ENCODE assay signal across 1 cellular context in the genomic region with DNA sequence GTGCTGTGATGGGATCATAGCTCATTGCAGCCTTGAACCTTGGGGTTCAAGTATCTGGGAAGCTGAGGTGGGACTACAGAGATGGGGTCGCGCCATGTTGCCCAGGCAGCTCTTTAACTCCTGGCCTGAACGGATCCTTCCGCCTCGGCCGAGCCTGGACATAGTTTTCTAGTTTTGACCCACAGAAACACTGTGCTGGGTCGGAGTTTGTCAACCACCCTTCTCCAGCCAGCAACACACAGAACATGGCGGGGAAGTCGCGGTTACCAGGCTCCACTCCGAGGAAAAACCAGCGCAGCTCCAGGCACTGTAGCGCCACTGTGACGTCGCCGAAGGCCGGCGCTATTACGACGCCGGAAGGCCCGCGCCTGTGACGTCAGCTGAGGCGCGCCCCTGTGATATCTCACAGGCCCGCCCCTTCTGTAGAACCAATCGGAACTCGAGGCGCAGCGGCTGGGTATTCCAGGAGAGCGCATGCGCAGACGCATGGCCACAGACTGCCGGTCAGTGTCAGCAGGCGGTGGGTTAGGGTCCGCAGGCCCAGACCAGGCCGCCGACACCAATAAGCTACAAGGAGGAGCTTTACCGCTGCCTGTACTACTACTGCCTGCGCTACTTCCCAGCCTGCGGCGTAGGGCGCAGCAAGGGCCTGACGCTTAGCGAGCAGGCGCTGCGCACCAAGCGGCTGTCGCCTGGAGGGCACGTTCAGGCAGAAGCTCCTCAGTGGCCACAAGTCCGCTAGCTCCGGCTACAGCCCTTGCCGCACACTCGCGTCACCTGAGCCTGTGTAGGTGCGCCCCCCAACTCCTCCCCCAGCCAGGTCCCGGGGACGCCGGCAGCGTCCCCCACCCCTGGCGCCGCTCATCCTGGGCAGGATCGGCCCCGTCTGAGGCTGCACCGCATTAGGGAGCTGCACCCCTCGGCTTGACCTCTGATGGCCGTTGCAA.
TF ChIP-seq lines count a peak whose summit lies in the region.

No MANE protein-coding gene starts in this region.

TF ChIP-seq in K562, 482 proteins besides CTCF, POLR2A, EP300 and RAD21 (continued from another document and continues in another):
- TF ChIP-seq, protein P1, sequence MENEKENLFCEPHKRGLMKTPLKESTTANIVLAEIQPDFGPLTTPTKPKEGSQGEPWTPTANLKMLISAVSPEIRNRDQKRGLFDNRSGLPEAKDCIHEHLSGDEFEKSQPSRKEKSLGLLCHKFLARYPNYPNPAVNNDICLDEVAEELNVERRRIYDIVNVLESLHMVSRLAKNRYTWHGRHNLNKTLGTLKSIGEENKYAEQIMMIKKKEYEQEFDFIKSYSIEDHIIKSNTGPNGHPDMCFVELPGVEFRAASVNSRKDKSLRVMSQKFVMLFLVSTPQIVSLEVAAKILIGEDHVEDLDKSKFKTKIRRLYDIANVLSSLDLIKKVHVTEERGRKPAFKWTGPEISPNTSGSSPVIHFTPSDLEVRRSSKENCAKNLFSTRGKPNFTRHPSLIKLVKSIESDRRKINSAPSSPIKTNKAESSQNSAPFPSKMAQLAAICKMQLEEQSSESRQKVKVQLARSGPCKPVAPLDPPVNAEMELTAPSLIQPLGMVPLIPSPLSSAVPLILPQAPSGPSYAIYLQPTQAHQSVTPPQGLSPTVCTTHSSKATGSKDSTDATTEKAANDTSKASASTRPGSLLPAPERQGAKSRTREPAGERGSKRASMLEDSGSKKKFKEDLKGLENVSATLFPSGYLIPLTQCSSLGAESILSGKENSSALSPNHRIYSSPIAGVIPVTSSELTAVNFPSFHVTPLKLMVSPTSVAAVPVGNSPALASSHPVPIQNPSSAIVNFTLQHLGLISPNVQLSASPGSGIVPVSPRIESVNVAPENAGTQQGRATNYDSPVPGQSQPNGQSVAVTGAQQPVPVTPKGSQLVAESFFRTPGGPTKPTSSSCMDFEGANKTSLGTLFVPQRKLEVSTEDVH (IDR thresholded peaks at IDR 0.05; ENCODE audit: low read depth, partially characterized antibody), result peak; percentile 91
- no peak for TF ChIP-seq PCBP1 (IDR thresholded peaks at IDR 0.05; ENCODE audit: low read depth, low read length, poor library complexity, severe bottlenecking)
- TF ChIP-seq ARNT (IDR thresholded peaks at IDR 0.05), result no peak; a peak in 1 of 4 replicates
- TF ChIP-seq MEIS2 (IDR thresholded peaks at IDR 0.05; ENCODE audit: partially characterized antibody), result peak; percentile 82
- no peak for TF ChIP-seq IFI16 (CRISPR knock-in tag; IDR thresholded peaks at IDR 0.05)
- TF ChIP-seq, protein P2, sequence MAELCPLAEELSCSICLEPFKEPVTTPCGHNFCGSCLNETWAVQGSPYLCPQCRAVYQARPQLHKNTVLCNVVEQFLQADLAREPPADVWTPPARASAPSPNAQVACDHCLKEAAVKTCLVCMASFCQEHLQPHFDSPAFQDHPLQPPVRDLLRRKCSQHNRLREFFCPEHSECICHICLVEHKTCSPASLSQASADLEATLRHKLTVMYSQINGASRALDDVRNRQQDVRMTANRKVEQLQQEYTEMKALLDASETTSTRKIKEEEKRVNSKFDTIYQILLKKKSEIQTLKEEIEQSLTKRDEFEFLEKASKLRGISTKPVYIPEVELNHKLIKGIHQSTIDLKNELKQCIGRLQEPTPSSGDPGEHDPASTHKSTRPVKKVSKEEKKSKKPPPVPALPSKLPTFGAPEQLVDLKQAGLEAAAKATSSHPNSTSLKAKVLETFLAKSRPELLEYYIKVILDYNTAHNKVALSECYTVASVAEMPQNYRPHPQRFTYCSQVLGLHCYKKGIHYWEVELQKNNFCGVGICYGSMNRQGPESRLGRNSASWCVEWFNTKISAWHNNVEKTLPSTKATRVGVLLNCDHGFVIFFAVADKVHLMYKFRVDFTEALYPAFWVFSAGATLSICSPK (IDR thresholded peaks at IDR 0.05; ENCODE audit: borderline replicate concordance), result no peak
- no peak for TF ChIP-seq CUX1 (CRISPR knock-in tag; IDR thresholded peaks at IDR 0.05)
- peak; percentile 86 for TF ChIP-seq CTBP1 (IDR thresholded peaks at IDR 0.05; ENCODE audit: borderline replicate concordance)
- TF ChIP-seq MNT (conservative IDR thresholded peaks at IDR 0.05), result peak; percentile 68 to 78
- peak; percentile 96 for TF ChIP-seq POLR2G (IDR thresholded peaks at IDR 0.05; ENCODE audit: low read depth, low read length)
- peak; percentile 13; the same call in 1 of the 2 replicates for TF ChIP-seq CBX5 (IDR thresholded peaks at IDR 0.05; ENCODE audit: borderline replicate concordance, low read depth)
- no peak; the same call in 1 of the 2 replicates for TF ChIP-seq RFX1 (IDR thresholded peaks at IDR 0.05)
- TF ChIP-seq TCF7L2 (IDR thresholded peaks at IDR 0.05; ENCODE audit: low read depth, low read length), result no peak
- no peak for TF ChIP-seq TAL1 (IDR thresholded peaks at IDR 0.05)
- TF ChIP-seq, protein P3, sequence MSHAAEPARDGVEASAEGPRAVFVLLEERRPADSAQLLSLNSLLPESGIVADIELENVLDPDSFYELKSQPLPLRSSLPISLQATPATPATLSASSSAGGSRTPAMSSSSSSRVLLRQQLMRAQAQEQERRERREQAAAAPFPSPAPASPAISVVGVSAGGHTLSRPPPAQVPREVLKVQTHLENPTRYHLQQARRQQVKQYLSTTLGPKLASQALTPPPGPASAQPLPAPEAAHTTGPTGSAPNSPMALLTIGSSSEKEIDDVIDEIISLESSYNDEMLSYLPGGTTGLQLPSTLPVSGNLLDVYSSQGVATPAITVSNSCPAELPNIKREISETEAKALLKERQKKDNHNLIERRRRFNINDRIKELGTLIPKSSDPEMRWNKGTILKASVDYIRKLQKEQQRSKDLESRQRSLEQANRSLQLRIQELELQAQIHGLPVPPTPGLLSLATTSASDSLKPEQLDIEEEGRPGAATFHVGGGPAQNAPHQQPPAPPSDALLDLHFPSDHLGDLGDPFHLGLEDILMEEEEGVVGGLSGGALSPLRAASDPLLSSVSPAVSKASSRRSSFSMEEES (CRISPR knock-in tag; IDR thresholded peaks at IDR 0.05), result no peak
- TF ChIP-seq CREB3L1 (IDR thresholded peaks at IDR 0.05; ENCODE audit: borderline replicate concordance, low read depth), result peak; percentile 83; the same call in 1 of the 2 replicates
- no peak for TF ChIP-seq ZNF174 (CRISPR knock-in tag; IDR thresholded peaks at IDR 0.05)
- no peak for TF ChIP-seq DDX20 (tag; IDR thresholded peaks at IDR 0.05; ENCODE audit: low read depth)
- TF ChIP-seq PTTG1 (tag; IDR thresholded peaks at IDR 0.05; ENCODE audit: low read depth), result no peak
- TF ChIP-seq GTF2A2 (tag; IDR thresholded peaks at IDR 0.05), result no peak
- TF ChIP-seq RBM22 (IDR thresholded peaks at IDR 0.05; ENCODE audit: low read depth, low read length, poor library complexity, severe bottlenecking), result no peak
- TF ChIP-seq ZBTB34 (CRISPR knock-in tag; IDR thresholded peaks at IDR 0.05), result no peak
- TF ChIP-seq LEF1 (IDR thresholded peaks at IDR 0.05), result no peak; the same call in 1 of the 2 replicates
- peak; percentile 91 for TF ChIP-seq MBD2 (IDR thresholded peaks at IDR 0.05; ENCODE audit: borderline replicate concordance, low read depth)
- no peak for TF ChIP-seq PRPF4 (IDR thresholded peaks at IDR 0.05; ENCODE audit: insufficient read depth, low read depth, low read length, poor library complexity, severe bottlenecking)
- TF ChIP-seq SMC3 (conservative IDR thresholded peaks at IDR 0.05; ENCODE audit: insufficient read depth, low read depth, low read length), result no peak
- TF ChIP-seq, protein P4, sequence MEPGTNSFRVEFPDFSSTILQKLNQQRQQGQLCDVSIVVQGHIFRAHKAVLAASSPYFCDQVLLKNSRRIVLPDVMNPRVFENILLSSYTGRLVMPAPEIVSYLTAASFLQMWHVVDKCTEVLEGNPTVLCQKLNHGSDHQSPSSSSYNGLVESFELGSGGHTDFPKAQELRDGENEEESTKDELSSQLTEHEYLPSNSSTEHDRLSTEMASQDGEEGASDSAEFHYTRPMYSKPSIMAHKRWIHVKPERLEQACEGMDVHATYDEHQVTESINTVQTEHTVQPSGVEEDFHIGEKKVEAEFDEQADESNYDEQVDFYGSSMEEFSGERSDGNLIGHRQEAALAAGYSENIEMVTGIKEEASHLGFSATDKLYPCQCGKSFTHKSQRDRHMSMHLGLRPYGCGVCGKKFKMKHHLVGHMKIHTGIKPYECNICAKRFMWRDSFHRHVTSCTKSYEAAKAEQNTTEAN (CRISPR knock-in tag; IDR thresholded peaks at IDR 0.05), result 0 out of 2 replicates have a peak, but pooled peaks have one; percentile 55
- TF ChIP-seq ZBTB7A (IDR thresholded peaks at IDR 0.05; ENCODE audit: borderline replicate concordance, control insufficient read depth, low read depth, low read length), result peak; percentile 84; the same call in 1 of the 2 replicates
- TF ChIP-seq, protein P5, sequence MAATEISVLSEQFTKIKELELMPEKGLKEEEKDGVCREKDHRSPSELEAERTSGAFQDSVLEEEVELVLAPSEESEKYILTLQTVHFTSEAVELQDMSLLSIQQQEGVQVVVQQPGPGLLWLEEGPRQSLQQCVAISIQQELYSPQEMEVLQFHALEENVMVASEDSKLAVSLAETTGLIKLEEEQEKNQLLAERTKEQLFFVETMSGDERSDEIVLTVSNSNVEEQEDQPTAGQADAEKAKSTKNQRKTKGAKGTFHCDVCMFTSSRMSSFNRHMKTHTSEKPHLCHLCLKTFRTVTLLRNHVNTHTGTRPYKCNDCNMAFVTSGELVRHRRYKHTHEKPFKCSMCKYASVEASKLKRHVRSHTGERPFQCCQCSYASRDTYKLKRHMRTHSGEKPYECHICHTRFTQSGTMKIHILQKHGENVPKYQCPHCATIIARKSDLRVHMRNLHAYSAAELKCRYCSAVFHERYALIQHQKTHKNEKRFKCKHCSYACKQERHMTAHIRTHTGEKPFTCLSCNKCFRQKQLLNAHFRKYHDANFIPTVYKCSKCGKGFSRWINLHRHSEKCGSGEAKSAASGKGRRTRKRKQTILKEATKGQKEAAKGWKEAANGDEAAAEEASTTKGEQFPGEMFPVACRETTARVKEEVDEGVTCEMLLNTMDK (IDR thresholded peaks at IDR 0.05; ENCODE audit: borderline replicate concordance, insufficient read depth, low read depth, low read length, poor library complexity, severe bottlenecking), result peak; percentile 33
- TF ChIP-seq DIDO1 (tag; IDR thresholded peaks at IDR 0.05; ENCODE audit: low read depth), result no peak; the same call in 1 of the 2 replicates
